Comparison of ENCODE assay signal across 8 cellular contexts in the genomic region with DNA sequence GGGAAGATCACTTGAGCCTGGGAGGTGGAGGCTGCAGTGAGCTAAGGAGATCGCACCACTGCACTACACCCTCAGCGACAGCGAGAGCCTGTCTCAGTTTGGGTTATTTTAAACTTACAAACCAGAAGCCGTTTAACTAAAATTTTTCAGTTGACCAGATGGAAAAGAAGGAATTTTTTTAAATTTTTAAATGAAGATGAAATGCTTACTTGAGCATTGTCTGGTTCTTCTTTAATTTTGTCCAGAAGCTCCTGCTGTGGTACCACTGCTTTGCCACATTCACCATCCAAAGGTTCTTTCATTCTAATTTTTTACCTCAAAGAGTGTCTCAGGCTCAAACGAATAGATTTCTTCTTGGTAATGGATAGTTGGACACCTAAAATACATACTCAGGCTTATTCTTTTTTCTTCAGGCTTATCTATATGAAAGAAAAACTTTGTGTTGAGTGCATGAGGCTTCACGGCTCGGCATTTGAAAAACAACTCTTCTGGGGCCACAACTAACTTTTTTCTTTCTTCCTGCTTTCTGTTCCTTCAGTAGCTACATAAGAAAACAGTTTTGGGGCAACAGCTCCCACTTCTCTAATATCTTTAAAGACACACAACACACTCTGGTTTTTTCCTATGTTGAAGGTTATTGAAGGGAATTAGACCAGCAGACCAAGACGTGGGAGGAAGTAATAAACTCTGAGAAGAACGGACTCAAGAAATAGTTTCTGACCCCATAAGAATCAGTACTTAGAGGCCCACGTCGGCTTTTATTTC.
A peak's percentile ranks its signal among the peaks of the same experiment; 100 is the strongest.
DNase-seq lines count a peak whose midpoint lies in the region; FAIRE-seq lines count a peak whose summit lies in the region.

No MANE protein-coding gene starts in this region.

- H3K4me3 ChIP-seq in mucosa of stomach (ENCODE audit: low read length), result peak overlapping the region; percentile 52

- no peak for FAIRE-seq in urothelium cell line (lab: Jason Lieb, UNC)

- H3K36me3 ChIP-seq in mucosa of stomach (ENCODE audit: control insufficient read depth, insufficient read depth, low read length), result no peaks in the 10 kb centered on the region

- H3K27ac ChIP-seq in cingulate gyrus (ENCODE audit: low read depth, low read length), result peak overlapping the region; percentile 97

- DNase-seq in EH (ENCODE audit: low read depth), result peak; percentile 3
- peak; percentile 61 for DNase-seq in NAMALWA (ENCODE audit: low spot score)
- DNase-seq in activated effector memory CD4-positive, alpha-beta T cell treated with anti-CD3 and anti-CD28 coated beads, Interleukin-2, amount 50 U/mL, for 16 hours, result no peak
- DNase-seq in urothelium cell line (ENCODE audit: low spot score), result no peak
- DNase-seq in NCI-H748 treated with DMSO at 0.1 percent for 48 hours (lab: John Stamatoyannopoulos, UW), result no peak
- DNase-seq in NCI-H146 (lab: John Stamatoyannopoulos, UW), result no peak

- H3K9me3 ChIP-seq in mucosa of stomach (ENCODE audit: control insufficient read depth, low read length), result no peaks in the 10 kb centered on the region

- H3K9ac ChIP-seq in mucosa of stomach (ENCODE audit: low read length), result peak overlapping the region; percentile 84

- H3K4me1 ChIP-seq in mucosa of stomach (ENCODE audit: control insufficient read depth, insufficient read depth, low read length), result no peaks in the 10 kb centered on the region

- H3K27me3 ChIP-seq in mucosa of stomach (ENCODE audit: control insufficient read depth, insufficient read depth, low read length), result no peaks in the 10 kb centered on the region

Comparison
In these comparisons a context has a peak if more than half of its experiments do, and no peak if none do; other contexts are left out.
1. DNase-seq: peak in EH (single experiment) and NAMALWA (single experiment); none in activated effector memory CD4-positive, alpha-beta T cell treated with anti-CD3 and anti-CD28 coated beads, Interleukin-2, amount 50 U/mL, for 16 hours (single experiment), urothelium cell line (single experiment), NCI-H748 treated with DMSO at 0.1 percent for 48 hours (single experiment) and NCI-H146 (single experiment).